Comparison of ENCODE assay signal across 17 cellular contexts in the genomic region with DNA sequence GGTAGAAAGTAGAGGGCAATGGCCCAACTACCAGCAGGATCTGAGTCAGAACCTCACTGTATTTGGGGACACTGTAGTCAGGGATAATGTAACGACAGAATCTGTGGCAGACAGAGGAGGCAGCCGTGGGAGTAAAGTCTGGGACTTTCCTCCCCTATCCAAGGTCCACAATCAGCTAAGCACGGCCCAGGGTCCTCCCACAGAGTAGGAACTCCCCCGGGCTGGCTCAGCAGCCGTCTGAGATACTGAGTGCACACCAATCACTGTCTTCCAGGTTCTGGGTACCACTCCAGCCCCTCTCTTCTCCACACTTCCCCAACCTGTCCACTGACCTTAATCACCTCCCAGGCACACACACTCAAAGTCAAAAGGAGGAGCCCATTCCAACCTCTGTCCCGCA. TPM values are rescaled to one million over a fixed set of nuclear protein-coding genes. Genes with fewer than 3 reads are reported as not detected.
A peak's percentile ranks its signal among the peaks of the same experiment; 100 is the strongest.
DNase-seq lines count a peak whose midpoint lies in the region; ATAC-seq and TF ChIP-seq lines count a peak whose summit lies in the region.
"Had no signal": no experiment of that assay in that cellular context is flagged by ENCODE, and none has a peak within 500 bp of the region (broad histone marks: within the 10 kb centered on the region; RNA-seq: fewer than 3 reads in every experiment).

No MANE protein-coding gene starts in this region.

- H3K4me1 ChIP-seq in right atrium auricular region (peaks cover 0 to 92% of the 10 kb centered on the region in 2 donors), stomach smooth muscle (ENCODE audit: control insufficient read depth, insufficient read depth, low read length) (peaks cover 87% of the 10 kb centered on the region)

- no peak for TF ChIP-seq CTCF in right atrium auricular region (IDR thresholded peaks at IDR 0.05)

- peaks cover 62% of the 10 kb centered on the region for H3K4me1 Mint-ChIP-seq in activated T-cell treated with anti-CD3 and anti-CD28 coated beads, Interleukin-2, amount 50 U/mL, for 72 hours (ENCODE audit: low read depth)
- H3K4me1 Mint-ChIP-seq in activated T-helper 17 cell treated with anti-CD3 and anti-CD28 coated beads, Interleukin-2, amount 50 U/mL, for 72 hours, result peaks cover 38% of the 10 kb centered on the region

- ATAC-seq in activated T-cell treated with anti-CD3 and anti-CD28 coated beads, Interleukin-2, amount 50 U/mL, for 72 hours (replicated peaks in 1 of 2), result no peak
- no peak for ATAC-seq in activated T-helper 17 cell treated with anti-CD3 and anti-CD28 coated beads, Interleukin-2, amount 50 U/mL, for 72 hours (replicated peaks)

- no peaks in the 10 kb centered on the region for H3K9me3 Mint-ChIP-seq in activated T-cell treated with anti-CD3 and anti-CD28 coated beads, Interleukin-2, amount 50 U/mL, for 72 hours
- H3K9me3 Mint-ChIP-seq in activated T-helper 17 cell treated with anti-CD3 and anti-CD28 coated beads, Interleukin-2, amount 50 U/mL, for 72 hours, result no peaks in the 10 kb centered on the region

- H3K27ac ChIP-seq in right atrium auricular region, result peak overlapping the region; percentile 86 to 95
- peak overlapping the region; percentile 98 for H3K27ac ChIP-seq in stomach smooth muscle (ENCODE audit: low read length)
- H3K27ac ChIP-seq: KMS-11 had no signal

- H3K36me3 Mint-ChIP-seq in activated T-cell treated with anti-CD3 and anti-CD28 coated beads, Interleukin-2, amount 50 U/mL, for 72 hours (ENCODE audit: insufficient read depth in 2 of 2), result peaks cover 2 to 5% of the 10 kb centered on the region in 2 donors
- H3K36me3 Mint-ChIP-seq in activated T-helper 17 cell treated with anti-CD3 and anti-CD28 coated beads, Interleukin-2, amount 50 U/mL, for 72 hours (ENCODE audit: low read depth), result peaks cover 28% of the 10 kb centered on the region

- H3K27me3 ChIP-seq in right atrium auricular region (no peaks in the 10 kb centered on the region), stomach smooth muscle (ENCODE audit: control insufficient read depth in 1 of 2, insufficient read depth in 2 of 2, low read length in 2 of 2) (peaks cover 0 to 2% of the 10 kb centered on the region in 2 donors)

- no peak overlapping the region for H3K27ac Mint-ChIP-seq in activated T-cell treated with anti-CD3 and anti-CD28 coated beads, Interleukin-2, amount 50 U/mL, for 72 hours
- peak overlapping the region; percentile 28 for H3K27ac Mint-ChIP-seq in activated T-helper 17 cell treated with anti-CD3 and anti-CD28 coated beads, Interleukin-2, amount 50 U/mL, for 72 hours

- H3K27me3 Mint-ChIP-seq in activated T-cell treated with anti-CD3 and anti-CD28 coated beads, Interleukin-2, amount 50 U/mL, for 72 hours (ENCODE audit: low read depth), result peaks cover 16% of the 10 kb centered on the region
- peaks cover 4% of the 10 kb centered on the region for H3K27me3 Mint-ChIP-seq in activated T-helper 17 cell treated with anti-CD3 and anti-CD28 coated beads, Interleukin-2, amount 50 U/mL, for 72 hours

- H3K36me3 ChIP-seq in right atrium auricular region (no peaks in the 10 kb centered on the region), stomach smooth muscle (ENCODE audit: control insufficient read depth in 2 of 2, insufficient read depth in 2 of 2, low read length in 2 of 2) (peaks cover 0 to 3% of the 10 kb centered on the region in 2 donors)

- no peak for DNase-seq in activated T-cell treated with anti-CD3 and anti-CD28 coated beads, Interleukin-2, amount 50 U/mL, for 72 hours
- DNase-seq in activated T-cell treated with anti-CD3 and anti-CD28 coated beads, Interleukin-2, amount 50 U/mL, for 1 hour, result no peak
- DNase-seq in right atrium auricular region (ENCODE audit: low spot score), result no peak
- no peak for DNase-seq in SHP77 treated with DMSO at 0.1 percent for 48 hours (lab: John Stamatoyannopoulos, UW)
- DNase-seq in NCI-H774 (lab: John Stamatoyannopoulos, UW), result no peak
- no peak for DNase-seq in NCI-H524 treated with DMSO at 0.1 percent for 48 hours (lab: John Stamatoyannopoulos, UW)
- DNase-seq: activated CD8-positive, alpha-beta memory T cell treated with anti-CD3 and anti-CD28 coated beads, Interleukin-2, amount 50 U/mL, for 48 hours; Caco-2; midbrain; NCI-H1436 treated with DMSO at 0.1 percent for 48 hours; NCI-H446 treated with DMSO at 0.1 percent for 48 hours; stimulated activated CD4-positive, alpha-beta T cell treated with anti-CD3 and anti-CD28 coated beads, Interleukin-15, amount 100 ng/mL, for 24 hours; trophoblast cell had no signal

- H3K9me3 ChIP-seq in right atrium auricular region, result no peaks in the 10 kb centered on the region
- H3K9me3 ChIP-seq in stomach smooth muscle (ENCODE audit: control insufficient read depth in 2 of 2, low read length in 2 of 2), result no peaks in the 10 kb centered on the region
- H3K9me3 ChIP-seq: Caco-2 had no signal

- H3K9ac ChIP-seq in stomach smooth muscle (ENCODE audit: low read length in 2 of 2), result peak overlapping the region; percentile 42 to 96
- H3K9ac ChIP-seq: KMS-11 had no signal

- peak overlapping the region; percentile 90 to 94 for H3K4me3 Mint-ChIP-seq in activated T-cell treated with anti-CD3 and anti-CD28 coated beads, Interleukin-2, amount 50 U/mL, for 72 hours
- H3K4me3 Mint-ChIP-seq in activated T-helper 17 cell treated with anti-CD3 and anti-CD28 coated beads, Interleukin-2, amount 50 U/mL, for 72 hours, result peak overlapping the region; percentile 95

- no peak overlapping the region for H3K4me3 ChIP-seq in right atrium auricular region
- peak overlapping the region in 1 of 2 donors; percentile 71 for H3K4me3 ChIP-seq in stomach smooth muscle (ENCODE audit: low read length in 2 of 2)

RNA-seq across cellular contexts. Expression of gene IGSF9B, which starts 3.2 kb away (rescaled TPM):
- total RNA-seq in activated T-cell treated with anti-CD3 and anti-CD28 coated beads, Interleukin-2, amount 50 U/mL, for 72 hours, result 10 to 100 TPM; 81.8 to 87.0 TPM
- 100 to 1,000 TPM in 1 of 2 donors, 10 to 100 TPM in 1; 25.4 to 279 TPM for total RNA-seq in activated T-helper 17 cell treated with anti-CD3 and anti-CD28 coated beads, Interleukin-2, amount 50 U/mL, for 72 hours
- total RNA-seq in right atrium auricular region, result 10 to 100 TPM; 17.2 to 32.1 TPM
- total RNA-seq: glomerular endothelial cell had no signal
